ENCODE assay signal across 8 cellular contexts in the genomic region with DNA sequence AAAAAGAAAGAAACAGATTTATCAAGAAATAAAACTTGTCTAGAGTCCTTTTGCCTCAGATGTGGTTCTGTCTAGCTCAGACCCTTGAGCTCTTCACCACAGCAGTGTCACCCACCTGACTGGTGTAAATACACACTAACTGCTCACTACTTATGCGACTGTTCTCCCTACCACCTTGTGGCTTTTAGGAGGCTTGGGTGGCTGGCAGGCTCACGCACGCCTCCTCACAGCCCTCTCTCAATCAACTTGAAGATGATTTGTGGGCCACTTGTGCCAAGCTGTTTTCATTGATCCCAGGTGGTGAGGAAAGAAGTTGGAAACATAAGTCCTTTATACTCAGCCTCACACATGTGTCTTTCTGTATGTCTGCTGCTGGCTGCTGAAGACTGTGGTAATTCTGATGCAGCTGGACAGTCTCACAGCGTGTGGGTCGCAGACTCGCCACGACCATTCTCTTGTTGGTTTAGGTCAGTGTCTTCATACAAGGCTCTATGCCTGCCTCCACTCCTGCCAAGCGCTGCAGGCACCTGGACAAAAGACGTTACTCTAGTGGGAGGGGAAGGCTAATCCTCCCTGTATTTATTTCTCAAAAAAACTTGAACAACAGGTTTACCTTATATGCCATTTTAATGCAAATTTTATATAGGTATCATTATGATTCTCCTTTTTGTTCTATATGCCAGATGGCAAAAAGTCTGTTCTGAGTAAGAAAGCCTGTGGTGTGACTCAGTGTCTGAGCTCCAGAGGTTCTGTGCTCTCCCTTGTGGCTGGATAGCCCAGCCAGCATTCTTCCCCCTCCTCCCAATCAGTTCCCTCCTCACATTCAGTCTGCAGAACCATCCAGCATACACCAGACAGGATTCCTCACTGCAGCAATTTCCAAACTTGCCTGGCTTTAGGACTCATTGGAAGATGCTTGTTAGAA.
A peak's percentile ranks its signal among the peaks of the same experiment; 100 is the strongest.
DNase-seq lines count a peak whose midpoint lies in the region; ATAC-seq, FAIRE-seq and TF ChIP-seq lines count a peak whose summit lies in the region.

No MANE protein-coding gene starts in this region.

- intact Hi-C loops in left ventricle myocardium inferior (cut with micrococcal nuclease), result no loop called here

- peak; percentile 57 to 87 for DNase-seq in cardiac muscle cell (ENCODE audit: low read depth in 1 of 2, low spot score in 1 of 2)
- no peak for DNase-seq in left ventricle myocardium inferior
- DNase-seq in RCC 7860 (ENCODE audit: low spot score), result peak; percentile 85
- DNase-seq in progenitor cell of endocrine pancreas (ENCODE audit: low spot score, unreplicated experiment), result no peak

- H3K27ac Mint-ChIP-seq in progenitor cell of endocrine pancreas, result peak overlapping the region; percentile 89

- H3K27me3 ChIP-seq in cardiac muscle cell, result no peaks in the 10 kb centered on the region
- no peaks in the 10 kb centered on the region for H3K27me3 ChIP-seq in left ventricle myocardium inferior (ENCODE audit: low read depth)

- FAIRE-seq in RCC 7860 (lab: Jason Lieb, UNC), result peak; percentile 87

- H3K27ac ChIP-seq in cardiac muscle cell (peak overlapping the region; percentile 97), left ventricle myocardium inferior (replicated peaks) (no peak overlapping the region)

- H3K4me1 ChIP-seq in cardiac muscle cell (ENCODE audit: low read depth), result peaks cover 43% of the 10 kb centered on the region
- peaks cover 74% of the 10 kb centered on the region for H3K4me1 ChIP-seq in left ventricle myocardium inferior

- H3K36me3 Mint-ChIP-seq in progenitor cell of endocrine pancreas (ENCODE audit: insufficient read depth), result no peaks in the 10 kb centered on the region

- peaks cover 35% of the 10 kb centered on the region for H3K4me1 Mint-ChIP-seq in progenitor cell of endocrine pancreas (ENCODE audit: low read depth)

- no peaks in the 10 kb centered on the region for H3K9me3 Mint-ChIP-seq in progenitor cell of endocrine pancreas (ENCODE audit: low read depth)

- H3K9me3 ChIP-seq in cardiac muscle cell (ENCODE audit: low read depth) (no peaks in the 10 kb centered on the region), left ventricle myocardium inferior (replicated peaks) (no peaks in the 10 kb centered on the region)

- H3K27me3 Mint-ChIP-seq in progenitor cell of endocrine pancreas, result no peaks in the 10 kb centered on the region

- TF ChIP-seq CTCF in cardiac muscle cell (IDR thresholded peaks at IDR 0.05; ENCODE audit: low read depth, low read length), result peak; percentile 16
- no peak for TF ChIP-seq CTCF in left ventricle myocardium inferior (IDR thresholded peaks at IDR 0.05; ENCODE audit: borderline replicate concordance)
- no peak for TF ChIP-seq CTCF in progenitor cell of endocrine pancreas (IDR thresholded peaks at IDR 0.05; ENCODE audit: unreplicated experiment)

- no peak overlapping the region for H3K4me3 ChIP-seq in cardiac muscle cell
- no peak overlapping the region for H3K4me3 ChIP-seq in left ventricle myocardium inferior

- H3K4me3 Mint-ChIP-seq in progenitor cell of endocrine pancreas (ENCODE audit: low read depth), result no peak overlapping the region

- ATAC-seq in esophagus mucosa, result peak; percentile 89
- ATAC-seq in GM21528 (IDR thresholded peaks at IDR 0.05; ENCODE audit: low FRiP score, unreplicated experiment), result no peak
- no peak for ATAC-seq in GM19397 (IDR thresholded peaks at IDR 0.05; ENCODE audit: unreplicated experiment)
- no peak for ATAC-seq in HG03108 (IDR thresholded peaks at IDR 0.05; ENCODE audit: unreplicated experiment)

- H3K36me3 ChIP-seq in cardiac muscle cell (no peaks in the 10 kb centered on the region), left ventricle myocardium inferior (no peaks in the 10 kb centered on the region)

Comparison
In these comparisons a context has a peak if more than half of its experiments do, and no peak if none do; other contexts are left out.
1. DNase-seq: peak in cardiac muscle cell (2 of 2) and RCC 7860 (single experiment); none in left ventricle myocardium inferior (single experiment) and progenitor cell of endocrine pancreas (single experiment).